1 cellular context compared by ENCODE assay signal in genomic region chr15:50077655-50078054, GRCh38.
TF ChIP-seq lines count a peak whose summit lies in the region.

No MANE protein-coding gene starts in this region.

TF ChIP-seq in HepG2, 621 proteins besides CTCF, POLR2A, EP300 and RAD21:
- no peak for TF ChIP-seq ZNF773 (CRISPR knock-in tag; IDR thresholded peaks at IDR 0.05; ENCODE audit: borderline replicate concordance)
